In genomic region chr5:143063175-143063970, GRCh38 we compare ENCODE assay signal across 11 cellular contexts.
A peak's percentile ranks its signal among the peaks of the same experiment; 100 is the strongest.
DNase-seq lines count a peak whose midpoint lies in the region; ATAC-seq and TF ChIP-seq lines count a peak whose summit lies in the region.
"Had no signal": no experiment of that assay in that cellular context is flagged by ENCODE, and none has a peak within 500 bp of the region (broad histone marks: within the 10 kb centered on the region; RNA-seq: fewer than 3 reads in every experiment).

No MANE protein-coding gene starts in this region.

- ATAC-seq in foreskin keratinocyte (no peak), HG03354 (IDR thresholded peaks at IDR 0.05; ENCODE audit: poor library complexity, severe bottlenecking, unreplicated experiment) (no peak)
- ATAC-seq: GM12878 had no signal

- intact Hi-C loops in breast epithelium (cut with DNase I; ENCODE audit: low total_unique reads) (no loop called here), MCF 10A (cut with micrococcal nuclease) (no loop called here), vagina (cut with DNase I) (loop anchor here (5.0 to 10.0 kb wide), 2 partner anchors 59 to 89 kb away; no protein-coding TSS in a partner anchor)

- POLR2A ChIA-PET in MCF 10A (lab: Yijun Ruan, JAX): interaction anchor here (0.6 to 6.4 kb wide), 28 partner anchors 12 to 708 kb away, joined by 3 to 44 read pairs (median 4); no protein-coding TSS in a partner anchor

- H4K8ac ChIP-seq in neuronal stem cell (ENCODE audit: low read depth, low read length): no peak overlapping the region

- peaks cover 29% of the 10 kb centered on the region for H3K36me3 Mint-ChIP-seq in MCF 10A (ENCODE audit: insufficient read depth, unreplicated experiment)

- H3K9ac ChIP-seq in neuronal stem cell (ENCODE audit: low read depth, low read length, poor library complexity): no peak overlapping the region

- no peak overlapping the region for H2BK12ac ChIP-seq in neuronal stem cell (ENCODE audit: low read length)

- TF ChIP-seq CTCF in breast epithelium (IDR thresholded peaks at IDR 0.05): no peak
- TF ChIP-seq CTCF in MCF 10A (IDR thresholded peaks at IDR 0.05; ENCODE audit: unreplicated experiment): no peak
- no peak for TF ChIP-seq CTCF in foreskin keratinocyte (conservative IDR thresholded peaks at IDR 0.05)
- TF ChIP-seq CTCF in vagina (IDR thresholded peaks at IDR 0.05): no peak

- no peaks in the 10 kb centered on the region for H3K9me3 Mint-ChIP-seq in MCF 10A (ENCODE audit: unreplicated experiment)
- H3K9me3 Mint-ChIP-seq: activated naive CD8-positive, alpha-beta T cell treated with anti-CD3 and anti-CD28 coated beads, Interleukin-2, amount 10 ng/mL, durations not matched to agents 7 days and 5 days had no signal

- H3K4me3 ChIP-seq in breast epithelium: no peak overlapping the region
- H3K4me3 ChIP-seq in neuronal stem cell (ENCODE audit: low read length in 2 of 2): no peak overlapping the region
- no peak overlapping the region for H3K4me3 ChIP-seq in vagina
- H3K4me3 ChIP-seq: GM12878 had no signal

- no peak overlapping the region for H2AFZ ChIP-seq in neuronal stem cell (ENCODE audit: low read length)

- no peak for TF ChIP-seq POLR2A in breast epithelium (IDR thresholded peaks at IDR 0.05)
- no peak for TF ChIP-seq POLR2A in vagina (IDR thresholded peaks at IDR 0.05)

- H3K18ac ChIP-seq in neuronal stem cell (ENCODE audit: low read length): peak overlapping the region; percentile 44

- H3K4me1 ChIP-seq in breast epithelium (peaks cover 5% of the 10 kb centered on the region in 2 donors), foreskin keratinocyte (peaks cover 54% of the 10 kb centered on the region), neuronal stem cell (ENCODE audit: control insufficient read depth in 2 of 2, insufficient read depth in 1 of 2, low read depth in 1 of 2, low read length in 2 of 2) (no peaks in the 10 kb centered on the region), vagina (peaks cover 69% of the 10 kb centered on the region)

- no peak overlapping the region for H3K14ac ChIP-seq in neuronal stem cell (ENCODE audit: low read length)

- H2BK5ac ChIP-seq in neuronal stem cell (ENCODE audit: low read length): no peak overlapping the region

- no peak overlapping the region for H3K4me2 ChIP-seq in neuronal stem cell (ENCODE audit: insufficient read depth, low read length, poor library complexity, severe bottlenecking)

- H3K27me3 ChIP-seq in breast epithelium: no peaks in the 10 kb centered on the region
- H3K27me3 ChIP-seq in foreskin keratinocyte: no peaks in the 10 kb centered on the region
- no peaks in the 10 kb centered on the region for H3K27me3 ChIP-seq in neuronal stem cell (ENCODE audit: control insufficient read depth in 3 of 3, insufficient read depth in 3 of 3, low read depth in 1 of 3, low read length in 3 of 3)
- H3K27me3 ChIP-seq in vagina: no peaks in the 10 kb centered on the region

- no peak overlapping the region for H2BK120ac ChIP-seq in neuronal stem cell (ENCODE audit: low read depth, low read length)

- H3K27me3 Mint-ChIP-seq in MCF 10A (ENCODE audit: insufficient read depth, unreplicated experiment): no peaks in the 10 kb centered on the region

- no peak overlapping the region for H4K91ac ChIP-seq in neuronal stem cell (ENCODE audit: low read depth, low read length, poor library complexity)

- DNase-seq in breast epithelium (ENCODE audit: low spot score in 2 of 2): peak in 1 of 2 donors; percentile 36
- DNase-seq in MCF 10A (ENCODE audit: unreplicated experiment): no peak
- peak in 1 of 2 donors; percentile 3 for DNase-seq in foreskin keratinocyte
- DNase-seq in neuronal stem cell (ENCODE audit: low spot score): no peak
- no peak for DNase-seq in vagina (ENCODE audit: extremely low spot score in 2 of 2)
- no peak for DNase-seq in HK-2 (ENCODE audit: unreplicated experiment)
- DNase-seq in LoVo (ENCODE audit: low spot score): no peak
- DNase-seq: activated naive CD8-positive, alpha-beta T cell treated with anti-CD3 and anti-CD28 coated beads, Interleukin-2, amount 10 ng/mL, durations not matched to agents 7 days and 5 days; small intestine had no signal

- CTCF ChIA-PET in MCF 10A (lab: Yijun Ruan, JAX): interaction anchor here (0.6 to 2.4 kb wide), 7 partner anchors 11 to 149 kb away, joined by 3 to 7 read pairs (median 4); no protein-coding TSS in a partner anchor

- H3K4me3 Mint-ChIP-seq in MCF 10A (ENCODE audit: unreplicated experiment): no peak overlapping the region
- H3K4me3 Mint-ChIP-seq: activated naive CD8-positive, alpha-beta T cell treated with anti-CD3 and anti-CD28 coated beads, Interleukin-2, amount 10 ng/mL, durations not matched to agents 7 days and 5 days had no signal

- no peak overlapping the region for H3K23ac ChIP-seq in neuronal stem cell (ENCODE audit: low read depth, low read length, poor library complexity)

- peak overlapping the region; percentile 26 to 49 for H3K27ac ChIP-seq in breast epithelium
- H3K27ac ChIP-seq in foreskin keratinocyte: peak overlapping the region; percentile 91
- H3K27ac ChIP-seq in neuronal stem cell (replicated peaks; ENCODE audit: low read length): no peak overlapping the region
- peak overlapping the region; percentile 61 for H3K27ac ChIP-seq in vagina

- H3K9me3 ChIP-seq in breast epithelium (no peaks in the 10 kb centered on the region), neuronal stem cell (replicated peaks in 1 of 2; ENCODE audit: control insufficient read depth in 2 of 2, insufficient read depth in 1 of 2, low read depth in 1 of 2, low read length in 2 of 2) (no peaks in the 10 kb centered on the region), vagina (no peaks in the 10 kb centered on the region)

- peaks cover 46% of the 10 kb centered on the region for H3K4me1 Mint-ChIP-seq in MCF 10A (ENCODE audit: insufficient read depth, unreplicated experiment)

- no peak overlapping the region for H3K27ac Mint-ChIP-seq in MCF 10A (ENCODE audit: low read depth, unreplicated experiment)
- H3K27ac Mint-ChIP-seq: activated naive CD8-positive, alpha-beta T cell treated with anti-CD3 and anti-CD28 coated beads, Interleukin-2, amount 10 ng/mL, durations not matched to agents 7 days and 5 days had no signal

- H3K36me3 ChIP-seq in breast epithelium: no peaks in the 10 kb centered on the region
- H3K36me3 ChIP-seq in neuronal stem cell (replicated peaks in 1 of 2; ENCODE audit: control insufficient read depth in 2 of 2, insufficient read depth in 2 of 2, low read length in 2 of 2): no peaks in the 10 kb centered on the region
- no peaks in the 10 kb centered on the region for H3K36me3 ChIP-seq in vagina

- no peak overlapping the region for H2BK15ac ChIP-seq in neuronal stem cell (ENCODE audit: low read length)

- no peak overlapping the region for H2AK5ac ChIP-seq in neuronal stem cell (ENCODE audit: low read depth, low read length)

- no peaks in the 10 kb centered on the region for H3K79me1 ChIP-seq in neuronal stem cell (ENCODE audit: low read depth, low read length)

- no CpG with 5 or more reads among the region's 7 CpGs for WGBS in neuronal stem cell (ENCODE audit: extremely low coverage in 2 of 2, insufficient read length in 2 of 2, insufficient replicate concordance in 1 of 2), 2 donors

- no peak overlapping the region for H3K4ac ChIP-seq in neuronal stem cell (ENCODE audit: low read length)

- no TSS peak for BruUV-seq in MCF 10A (replicated peaks; lab: Mats Ljungman, UMichigan)
